Comparison of ENCODE assay signal across 26 cellular contexts in genomic region chr22:17133137-17133536, GRCh38.
"Had no signal": no experiment of that assay in that cellular context is flagged by ENCODE, and none has a peak within 500 bp of the region (broad histone marks: within the 10 kb centered on the region; RNA-seq: fewer than 3 reads in every experiment).

No MANE protein-coding gene starts in this region.

- H3K27me3 ChIP-seq: dorsolateral prefrontal cortex, gastroesophageal sphincter, heart right ventricle, left lung, neutrophil, pancreas, sigmoid colon, spleen, testis, tibial artery had no signal

- H3K4me1 Mint-ChIP-seq: stimulated activated memory B cell treated with anti-CD40 and anti-IgM and Interleukin-4, amounts not matched to agents 10 μg/mL and 1 μg/mL and 100 μg/mL, for 72 hours had no signal

- ATAC-seq: gastroesophageal sphincter; left cardiac atrium; left lung; lower lobe of right lung; natural killer cell; pancreas; right cardiac atrium; stimulated activated naive CD8-positive, alpha-beta T cell treated with anti-CD3 and anti-CD28 coated beads, Interleukin-15, Interleukin-2, amounts not matched to agents 100 U/mL and 50 U/mL, for 24 hours had no signal

- H3K4me3 ChIP-seq: dorsolateral prefrontal cortex, gastroesophageal sphincter, heart right ventricle, left lung, lower lobe of right lung, pancreas, prostate gland, sigmoid colon, skin epidermis, spleen, testis, tibial artery had no signal

- H3K36me3 ChIP-seq: neutrophil, pancreas, prostate gland had no signal

- H3K36me3 Mint-ChIP-seq: natural killer cell had no signal

- H3K4me3 Mint-ChIP-seq: natural killer cell; stimulated activated memory B cell treated with anti-CD40 and anti-IgM and Interleukin-4, amounts not matched to agents 10 μg/mL and 1 μg/mL and 100 μg/mL, for 72 hours; type B pancreatic cell had no signal

- H3K27ac Mint-ChIP-seq: natural killer cell; stimulated activated memory B cell treated with anti-CD40 and anti-IgM and Interleukin-4, amounts not matched to agents 10 μg/mL and 1 μg/mL and 100 μg/mL, for 72 hours; type B pancreatic cell had no signal

- H3K9me3 ChIP-seq: gastroesophageal sphincter, heart right ventricle, left lung, lower lobe of right lung, neutrophil, pancreas, prostate gland, sigmoid colon, spleen, testis, tibial artery had no signal

- H3K27me3 Mint-ChIP-seq: stimulated activated memory B cell treated with anti-CD40 and anti-IgM and Interleukin-4, amounts not matched to agents 10 μg/mL and 1 μg/mL and 100 μg/mL, for 72 hours; type B pancreatic cell had no signal

- H3K4me1 ChIP-seq: gastroesophageal sphincter, left lung, lower lobe of right lung, pancreas, prostate gland, sigmoid colon, spleen, testis, tibial artery had no signal

- DNase-seq: cerebellar nuclear complex; dorsolateral prefrontal cortex; effector CD4-positive, alpha-beta T cell; foreskin fibroblast; glutamatergic neuron; heart right ventricle; hippocampal formation; left cardiac atrium; left lung; lower lobe of right lung; natural killer cell; pancreas; right cardiac atrium; stimulated activated CD4-positive, alpha-beta T cell treated with anti-CD3 and anti-CD28 coated beads, Interleukin-4, amount 100 ng/mL, for 4 hours; stimulated activated naive CD8-positive, alpha-beta T cell treated with anti-CD3 and anti-CD28 coated beads, Interleukin-15, Interleukin-2, amounts not matched to agents 100 U/mL and 50 U/mL, for 24 hours; substantia nigra; testis; tibial artery had no signal

- H3K9me3 Mint-ChIP-seq: natural killer cell; stimulated activated memory B cell treated with anti-CD40 and anti-IgM and Interleukin-4, amounts not matched to agents 10 μg/mL and 1 μg/mL and 100 μg/mL, for 72 hours; type B pancreatic cell had no signal

- H3K27ac ChIP-seq: gastroesophageal sphincter, left lung, lower lobe of right lung, neutrophil, pancreas, prostate gland, sigmoid colon, skin epidermis, spleen, testis, tibial artery had no signal
